22 cellular contexts compared by ENCODE assay signal in the genomic region with DNA sequence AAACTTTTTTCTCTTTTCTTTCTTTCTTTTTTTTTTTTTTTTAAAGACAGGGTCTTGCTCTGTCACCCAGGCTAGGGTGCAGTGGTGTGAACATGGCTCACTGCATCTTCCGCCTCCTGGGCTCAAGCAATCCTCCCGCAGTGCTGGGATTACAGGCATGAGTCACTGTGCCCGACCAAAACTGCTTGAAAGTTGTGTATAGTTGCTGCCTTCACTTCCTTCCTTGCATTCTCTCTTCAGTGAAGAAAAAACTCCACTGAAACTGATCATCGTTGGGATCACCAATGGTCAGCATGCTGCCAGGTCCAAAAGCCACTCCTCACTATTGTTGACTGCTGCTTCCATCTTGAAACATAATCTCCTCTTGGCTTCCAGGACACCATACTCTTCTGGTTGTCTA.
DNase-seq lines count a peak whose midpoint lies in the region; ATAC-seq, FAIRE-seq and TF ChIP-seq lines count a peak whose summit lies in the region.
"Had no signal": no experiment of that assay in that cellular context is flagged by ENCODE, and none has a peak within 500 bp of the region (broad histone marks: within the 10 kb centered on the region; RNA-seq: fewer than 3 reads in every experiment).

No MANE protein-coding gene starts in this region.

- POLR2A ChIA-PET in K562 (lab: Yijun Ruan, JAX) = no interaction called here

- H3K4me2 ChIP-seq in K562 (ENCODE audit: insufficient read depth, low read length) = no peak overlapping the region

- H3K9me3 ChIP-seq in K562 (replicated peaks; ENCODE audit: control insufficient read depth, insufficient read depth, low read depth, low read length) = no peaks in the 10 kb centered on the region
- H3K9me3 ChIP-seq: gastrocnemius medialis, upper lobe of right lung had no signal

- TF ChIP-seq CTCF in K562 (IDR thresholded peaks at IDR 0.05 in 2 of 3, conservative IDR thresholded peaks at IDR 0.05 in 1 of 3; ENCODE audit: insufficient read depth in 2 of 3, low read depth in 1 of 3, low read length in 3 of 3) = no peak
- TF ChIP-seq CTCF in GM20000 (IDR thresholded peaks at IDR 0.05; ENCODE audit: extremely low read depth, missing control alignments) = no peak

- no peak for ATAC-seq in K562
- no peak for ATAC-seq in activated T-cell treated with anti-CD3 and anti-CD28 coated beads, Interleukin-2, amount 50 U/mL, for 4 hours
- ATAC-seq: gastrocnemius medialis, sciatic nerve, SK-N-SH treated with all-trans-retinoic acid at 6 μM for 48 hours, upper lobe of right lung had no signal

- TF ChIP-seq EP300 in K562 (IDR thresholded peaks at IDR 0.05; ENCODE audit: low read length) = no peak

- no peak for TF ChIP-seq POLR2A in K562 (conservative IDR thresholded peaks at IDR 0.05)

- CTCF ChIA-PET in K562 (lab: Yijun Ruan, JAX; ENCODE audit: low intra/inter-chr PET ratio) = interaction anchor here (0.7 kb wide), 1 partner anchor 64 kb away, joined by 4 read pairs; no protein-coding TSS in a partner anchor

- H3K79me2 ChIP-seq in K562 (ENCODE audit: control insufficient read depth, insufficient read depth, low read length) = no peaks in the 10 kb centered on the region

- H3K4me1 Mint-ChIP-seq in activated T-cell treated with anti-CD3 and anti-CD28 coated beads, Interleukin-2, amount 50 U/mL, for 4 hours (ENCODE audit: low read depth) = peaks cover 2% of the 10 kb centered on the region

- no peaks in the 10 kb centered on the region for H3K36me3 ChIP-seq in K562 (ENCODE audit: control insufficient read depth, insufficient read depth, low read length)
- H3K36me3 ChIP-seq: gastrocnemius medialis, left ventricle myocardium inferior, upper lobe of right lung had no signal

- H3K27me3 Mint-ChIP-seq in activated T-cell treated with anti-CD3 and anti-CD28 coated beads, Interleukin-2, amount 50 U/mL, for 4 hours (ENCODE audit: low read depth) = peaks cover 53% of the 10 kb centered on the region

- no peak overlapping the region for H3K9ac ChIP-seq in K562 (ENCODE audit: insufficient read depth in 1 of 2, low read depth in 2 of 2, low read length in 2 of 2)

- H3K36me3 Mint-ChIP-seq in activated T-cell treated with anti-CD3 and anti-CD28 coated beads, Interleukin-2, amount 50 U/mL, for 4 hours (ENCODE audit: insufficient read depth) = no peaks in the 10 kb centered on the region
- H3K36me3 Mint-ChIP-seq: CD4-positive, CD25-positive, alpha-beta regulatory T cell had no signal

- H3K9me1 ChIP-seq in K562 (ENCODE audit: control insufficient read depth, insufficient read depth, low read length) = no peaks in the 10 kb centered on the region

- no peak overlapping the region for H3K27ac ChIP-seq in K562 (ENCODE audit: extremely low read depth, low read depth, low read length)
- H3K27ac ChIP-seq: gastrocnemius medialis, left ventricle myocardium inferior, upper lobe of right lung had no signal

- 14% methylated on average over 4 of the region's 4 CpGs for WGBS in K562 (ENCODE audit: insufficient coverage, low coverage, missing lambda C conversion rate)

- intact Hi-C loops in K562 (cut with micrococcal nuclease) = no loop called here

- H3K4me3 ChIP-seq in K562 = no peak overlapping the region
- H3K4me3 ChIP-seq: gastrocnemius medialis, left ventricle myocardium inferior, upper lobe of right lung had no signal

- H3K9me3 Mint-ChIP-seq in activated T-cell treated with anti-CD3 and anti-CD28 coated beads, Interleukin-2, amount 50 U/mL, for 4 hours = peaks cover 6% of the 10 kb centered on the region

- DNase-seq in EL (peak; percentile 65), MV-4-11 (lab: John Stamatoyannopoulos, UW) (peak; percentile 91), K562 (ENCODE audit: extremely low read depth in 1 of 4, low spot score in 3 of 4) (no peak), iris pigment epithelial cell (ENCODE audit: low read depth) (peak; percentile 82), NCI-H146 treated with DMSO at 0.1 percent for 48 hours (lab: John Stamatoyannopoulos, UW; ENCODE audit: unreplicated experiment) (no peak), GM20000 (ENCODE audit: low spot score) (no peak), OCI-M2 (lab: John Stamatoyannopoulos, UW; ENCODE audit: unreplicated experiment) (no peak)
- no peak for DNase-seq in activated T-cell treated with anti-CD3 and anti-CD28 coated beads, Interleukin-2, amount 50 U/mL, for 4 hours
- DNase-seq: activated CD4-positive, alpha-beta T cell treated with anti-CD3 and anti-CD28 coated beads for 4 hours; amniotic stem cell; CD4-positive, CD25-positive, alpha-beta regulatory T cell; gastrocnemius medialis; left ventricle myocardium inferior; NCI-H2107; occipital lobe; stimulated activated CD4-positive, alpha-beta T cell treated with anti-CD3 and anti-CD28 coated beads, Interleukin-2, amount 100 ng/mL, for 24 hours; T1000; upper lobe of right lung had no signal

- peaks cover 3 to 4% of the 10 kb centered on the region in 2 experiments; a peak in 2 of 5 replicates for H3K27me3 ChIP-seq in K562 (ENCODE audit: control insufficient read depth in 2 of 2, insufficient read depth in 2 of 2, low read length in 2 of 2)
- H3K27me3 ChIP-seq: gastrocnemius medialis, upper lobe of right lung had no signal

- no peak for FAIRE-seq in K562 (lab: Jason Lieb, UNC)
- FAIRE-seq: colon had no signal

- H3K4me3 Mint-ChIP-seq in activated T-cell treated with anti-CD3 and anti-CD28 coated beads, Interleukin-2, amount 50 U/mL, for 4 hours = no peak overlapping the region
- H3K4me3 Mint-ChIP-seq: CD4-positive, CD25-positive, alpha-beta regulatory T cell; stimulated activated naive CD8-positive, alpha-beta T cell treated with anti-CD3 and anti-CD28 coated beads, Interleukin-15, Interleukin-2, amounts not matched to agents 100 ng/mL and 50 ng/mL, for 24 hours had no signal

- no peak for TF ChIP-seq RAD21 in K562 (CRISPR knock-in tag; conservative IDR thresholded peaks at IDR 0.05 in 1 of 2, IDR thresholded peaks at IDR 0.05 in 1 of 2)

- no TSS peak for BruUV-seq in K562 (replicated peaks; lab: Mats Ljungman, UMichigan)

- H4K20me1 ChIP-seq in K562 (replicated peaks; ENCODE audit: control insufficient read depth, insufficient read depth, low read length) = no peaks in the 10 kb centered on the region

- in situ Hi-C loops in K562 (cut with MboI) = no loop called here

- no peaks in the 10 kb centered on the region for H3K4me1 ChIP-seq in K562 (replicated peaks in 1 of 2; ENCODE audit: control insufficient read depth in 2 of 2, insufficient read depth in 2 of 2, low read length in 2 of 2)
- H3K4me1 ChIP-seq: gastrocnemius medialis, left ventricle myocardium inferior, upper lobe of right lung had no signal

- H2AFZ ChIP-seq in K562 (ENCODE audit: low read depth, low read length) = no peak overlapping the region

TF ChIP-seq in K562, 482 proteins besides CTCF, POLR2A, EP300 and RAD21:
- no peak for TF ChIP-seq MTF1 (CRISPR knock-in tag; IDR thresholded peaks at IDR 0.05; ENCODE audit: borderline replicate concordance)
- TF ChIP-seq FOSL1 (tag; conservative IDR thresholded peaks at IDR 0.05) = peak; percentile 39

Comparison
In these comparisons a context has a peak if more than half of its experiments do, and no peak if none do; other contexts are left out.
1. DNase-seq: peak in EL (single experiment), MV-4-11 (single experiment) and iris pigment epithelial cell (single experiment); none in K562 (0 of 4), NCI-H146 treated with DMSO at 0.1 percent for 48 hours (single experiment), GM20000 (single experiment), OCI-M2 (single experiment) and activated T-cell treated with anti-CD3 and anti-CD28 coated beads, Interleukin-2, amount 50 U/mL, for 4 hours (single experiment).